ENCODE assay signal across 12 cellular contexts in genomic region chr1:19204665-19205266, GRCh38. TPM values are rescaled to one million over a fixed set of nuclear protein-coding genes. Genes with fewer than 3 reads are reported as not detected.
DNase-seq lines count a peak whose midpoint lies in the region; ATAC-seq, FAIRE-seq and TF ChIP-seq lines count a peak whose summit lies in the region.
"Had no signal": no experiment of that assay in that cellular context is flagged by ENCODE, and none has a peak within 500 bp of the region (broad histone marks: within the 10 kb centered on the region; RNA-seq: fewer than 3 reads in every experiment).

No MANE protein-coding gene starts in this region.

- DNase-seq in LHCN-M2 (ENCODE audit: low read depth) (peak; percentile 16), astrocyte (ENCODE audit: low read depth) (no peak), kidney tubule cell (ENCODE audit: low spot score) (peak; percentile 39), GDM1 (lab: John Stamatoyannopoulos, UW) (no peak), RCC 7860 (ENCODE audit: low spot score) (no peak)
- no peak for DNase-seq in activated CD4-positive, alpha-beta T cell treated with anti-CD3 and anti-CD28 coated beads, Interleukin-2, amount 50 U/mL, for 1 hour
- DNase-seq: NCI-H1436 treated with DMSO at 0.1 percent for 48 hours; SJCRH30; stimulated activated CD4-positive, alpha-beta T cell treated with anti-CD3 and anti-CD28 coated beads, Interleukin-15, amount 100 ng/mL, for 24 hours had no signal

- H3K79me2 ChIP-seq in ACC112 (ENCODE audit: control insufficient read depth, insufficient read depth, low read length, unreplicated experiment): peaks cover 100% of the 10 kb centered on the region
- peaks cover 100% of the 10 kb centered on the region for H3K79me2 ChIP-seq in astrocyte (ENCODE audit: insufficient read depth, low read length)

- H3K4me1 Mint-ChIP-seq in astrocyte (ENCODE audit: low read depth, unreplicated experiment): peaks cover 36% of the 10 kb centered on the region

- H3K27me3 Mint-ChIP-seq in astrocyte (ENCODE audit: low read depth, unreplicated experiment): no peaks in the 10 kb centered on the region

- no peaks in the 10 kb centered on the region for H3K9me3 Mint-ChIP-seq in astrocyte (ENCODE audit: unreplicated experiment)

- peaks cover 1% of the 10 kb centered on the region for H3K36me3 Mint-ChIP-seq in astrocyte (ENCODE audit: low read depth, unreplicated experiment)

- H3K4me3 Mint-ChIP-seq in astrocyte (ENCODE audit: unreplicated experiment): no peak overlapping the region

- H3K4me2 ChIP-seq in astrocyte (ENCODE audit: low read length): peak overlapping the region; percentile 39

- H3K4me3 ChIP-seq in ACC112 (ENCODE audit: low read depth, low read length): peak overlapping the region; percentile 46; the same call in 1 of the 2 replicates
- no peak overlapping the region for H3K4me3 ChIP-seq in astrocyte (ENCODE audit: insufficient read depth, low read depth, low read length)
- H3K4me3 ChIP-seq: cardiac muscle cell, SJCRH30 had no signal

- H2AFZ ChIP-seq in ACC112 (ENCODE audit: low read length, unreplicated experiment) (no peak overlapping the region), astrocyte (ENCODE audit: low read depth, low read length) (no peak overlapping the region)

- H3K27ac ChIP-seq in ACC112 (ENCODE audit: low read depth, low read length) (peak overlapping the region; percentile 47), astrocyte (ENCODE audit: low read depth, low read length) (no peak overlapping the region)
- H3K27ac ChIP-seq: SJCRH30 had no signal

- H4K20me1 ChIP-seq in astrocyte (ENCODE audit: insufficient read depth, low read length): peaks cover 94% of the 10 kb centered on the region

- H3K27me3 ChIP-seq in ACC112 (ENCODE audit: insufficient read depth, low read length) (no peaks in the 10 kb centered on the region), astrocyte (ENCODE audit: insufficient read depth, low read length) (no peaks in the 10 kb centered on the region)
- H3K27me3 ChIP-seq: cardiac muscle cell, SJCRH30 had no signal

- H3K36me3 ChIP-seq in ACC112 (ENCODE audit: insufficient read depth, low read length) (0 out of 2 replicates have a peak, but pooled peaks cover 3% of the 10 kb centered on the region), astrocyte (ENCODE audit: insufficient read depth, low read length) (peaks cover 6% of the 10 kb centered on the region)

- no peak for FAIRE-seq in astrocyte (lab: Jason Lieb, UNC)
- FAIRE-seq in RCC 7860 (lab: Jason Lieb, UNC): no peak

- TF ChIP-seq CTCF in astrocyte (IDR thresholded peaks at IDR 0.05; ENCODE audit: insufficient read depth, low read depth, low read length): no peak

- H3K9me3 ChIP-seq in astrocyte (ENCODE audit: insufficient read depth, low read depth, low read length): no peaks in the 10 kb centered on the region
- H3K9me3 ChIP-seq: SJCRH30 had no signal

- ATAC-seq in HG03439 (IDR thresholded peaks at IDR 0.05; ENCODE audit: unreplicated experiment): no peak

- H3K4me1 ChIP-seq in ACC112 (ENCODE audit: control insufficient read depth, insufficient read depth, low read length, unreplicated experiment): peaks cover 56% of the 10 kb centered on the region
- peaks cover 18% of the 10 kb centered on the region for H3K4me1 ChIP-seq in astrocyte (ENCODE audit: insufficient read depth, low read length)

- H3K9ac ChIP-seq in astrocyte (ENCODE audit: low read length): no peak overlapping the region

- H3K27ac Mint-ChIP-seq in astrocyte (ENCODE audit: unreplicated experiment): no peak overlapping the region

RNA-seq across cellular contexts. Expression of gene UBR4, which starts 5.3 kb away (rescaled TPM):
- 53.8 and 59.2 TPM in 2 replicates for total RNA-seq in LHCN-M2 (2014; rRNA removed)
- 55.7 TPM for polyA plus RNA-seq in LHCN-M2 (2012)
- 133 and 153 TPM in 2 replicates for total RNA-seq in astrocyte

RNA-seq across cellular contexts. Expression of gene EMC1, which starts 46.6 kb away (rescaled TPM):
- total RNA-seq in LHCN-M2 (2014; rRNA removed) (61.5 and 66.4 TPM in 2 replicates), astrocyte (89.3 and 92.9 TPM in 2 replicates)
- 34.0 TPM for polyA plus RNA-seq in LHCN-M2 (2012)

RNA-seq across cellular contexts. Expression of gene MRTO4, which starts 46.8 kb away (rescaled TPM):
- 59.6 and 61.5 TPM in 2 replicates for total RNA-seq in LHCN-M2 (2014; rRNA removed)
- polyA plus RNA-seq in LHCN-M2 (2012): 36.2 TPM
- total RNA-seq in astrocyte: 37.9 and 41.0 TPM in 2 replicates

Comparison
In these comparisons a context has a peak if more than half of its experiments do, and no peak if none do; other contexts are left out.
1. DNase-seq: peak in LHCN-M2 (single experiment) and kidney tubule cell (single experiment); none in astrocyte (single experiment), GDM1 (single experiment), RCC 7860 (single experiment) and activated CD4-positive, alpha-beta T cell treated with anti-CD3 and anti-CD28 coated beads, Interleukin-2, amount 50 U/mL, for 1 hour (single experiment).